ENCODE assay signal across 13 cellular contexts in genomic region chr2:217707116-217707742, GRCh38.
DNase-seq lines count a peak whose midpoint lies in the region; ATAC-seq, FAIRE-seq and TF ChIP-seq lines count a peak whose summit lies in the region.
"Had no signal": no experiment of that assay in that cellular context is flagged by ENCODE, and none has a peak within 500 bp of the region (broad histone marks: within the 10 kb centered on the region; RNA-seq: fewer than 3 reads in every experiment).

No MANE protein-coding gene starts in this region.

- peak overlapping the region; percentile 12 for H2AFZ ChIP-seq in PC-3 (ENCODE audit: low read length)
- peak overlapping the region; percentile 5 for H2AFZ ChIP-seq in osteoblast (ENCODE audit: low read length)

- CTCF ChIA-PET in PC-3 (lab: Charles Lee) = interaction anchor here (0.6 kb wide), 1 partner anchor 225 kb away, joined by 3 read pairs; no protein-coding TSS in a partner anchor

- DNase-seq in AG10803 (ENCODE audit: low read depth) (peak; percentile 62), PC-3 (peak; percentile 90), fibroblast of gingiva (ENCODE audit: low read depth) (peak; percentile 36), osteoblast (ENCODE audit: insufficient read length, low spot score, missing footprints) (no peak), GM19239 (ENCODE audit: insufficient read length, low spot score) (no peak), HAP-1 (ENCODE audit: low spot score in 2 of 2) (no peak)
- DNase-seq in activated naive CD4-positive, alpha-beta T cell treated with anti-CD3 and anti-CD28 coated beads, Interleukin-2, amount 50 U/mL, for 72 hours (ENCODE audit: low spot score in 2 of 2) = no peak
- DNase-seq: activated T-cell treated with anti-CD3 and anti-CD28 coated beads, Interleukin-2, amount 50 U/mL, for 48 hours; hippocampal formation; naive B cell; NCI-H1436 treated with DMSO at 0.1 percent for 48 hours had no signal

- peak overlapping the region; percentile 55 for H3K4me2 ChIP-seq in PC-3 (ENCODE audit: low read length)
- H3K4me2 ChIP-seq in osteoblast (ENCODE audit: insufficient read depth, low read length) = peak overlapping the region; percentile 30

- H3K27ac Mint-ChIP-seq in activated naive CD4-positive, alpha-beta T cell treated with anti-CD3 and anti-CD28 coated beads, Interleukin-2, amount 50 U/mL, for 72 hours = no peak overlapping the region
- H3K27ac Mint-ChIP-seq: naive B cell had no signal

- in situ Hi-C loops in HAP-1 (cut with MboI; ENCODE audit: low sequenced_read_pairs) = loop anchor here (25.0 kb wide), 1 partner anchor 1170 kb away; no protein-coding TSS in a partner anchor

- no peaks in the 10 kb centered on the region for H3K36me3 Mint-ChIP-seq in activated naive CD4-positive, alpha-beta T cell treated with anti-CD3 and anti-CD28 coated beads, Interleukin-2, amount 50 U/mL, for 72 hours
- H3K36me3 Mint-ChIP-seq: naive B cell had no signal

- TF ChIP-seq CTCF in AG10803 (conservative IDR thresholded peaks at IDR 0.05; ENCODE audit: low read length) (no peak), PC-3 (conservative IDR thresholded peaks at IDR 0.05; ENCODE audit: low read depth, low read length) (no peak), osteoblast (IDR thresholded peaks at IDR 0.05; ENCODE audit: extremely low read depth, low read depth, low read length) (no peak)

- H3K9me3 Mint-ChIP-seq in activated naive CD4-positive, alpha-beta T cell treated with anti-CD3 and anti-CD28 coated beads, Interleukin-2, amount 50 U/mL, for 72 hours = no peaks in the 10 kb centered on the region

- peaks cover 33% of the 10 kb centered on the region for H3K4me1 ChIP-seq in PC-3 (ENCODE audit: insufficient read depth, low read length)
- H3K4me1 ChIP-seq in osteoblast (ENCODE audit: insufficient read depth, low read length) = peaks cover 32% of the 10 kb centered on the region
- no peaks in the 10 kb centered on the region for H3K4me1 ChIP-seq in HAP-1

- H3K9ac ChIP-seq in PC-3 (ENCODE audit: low read length) = no peak overlapping the region

- no peaks in the 10 kb centered on the region for H3K9me3 ChIP-seq in PC-3 (ENCODE audit: low read length)
- H3K9me3 ChIP-seq in osteoblast (ENCODE audit: low read depth, low read length) = no peaks in the 10 kb centered on the region
- H3K9me3 ChIP-seq in HAP-1 = no peaks in the 10 kb centered on the region

- no peak for FAIRE-seq in GM19239 (lab: Jason Lieb, UNC)

- POLR2A ChIA-PET in PC-3 (lab: Charles Lee; ENCODE audit: unreplicated experiment) = no interaction called here

- peak overlapping the region; percentile 24 for H3K27ac ChIP-seq in PC-3 (ENCODE audit: low read length)
- H3K27ac ChIP-seq in osteoblast (ENCODE audit: low read depth, low read length) = peak overlapping the region; percentile 7
- H3K27ac ChIP-seq: VCaP had no signal

- BruUV-seq in PC-3 (replicated peaks; lab: Mats Ljungman, UMichigan) = no TSS peak

- intact Hi-C loops in PC-3 (cut with micrococcal nuclease) = no loop called here

- H3K27me3 ChIP-seq in PC-3 (ENCODE audit: low read length) (no peaks in the 10 kb centered on the region), osteoblast (ENCODE audit: insufficient read depth, low read length) (no peaks in the 10 kb centered on the region), HAP-1 (ENCODE audit: low read depth) (peaks cover 4% of the 10 kb centered on the region; the same call in 1 of the 2 replicates)

- no peaks in the 10 kb centered on the region for H4K20me1 ChIP-seq in PC-3 (ENCODE audit: low read length)
- no peaks in the 10 kb centered on the region for H4K20me1 ChIP-seq in osteoblast (ENCODE audit: insufficient read depth, low read length)

- no peak overlapping the region for H3K4me3 ChIP-seq in AG10803 (ENCODE audit: low read length)
- peak overlapping the region; percentile 11; the same call in 1 of the 2 replicates for H3K4me3 ChIP-seq in PC-3 (ENCODE audit: low read length)
- H3K4me3 ChIP-seq in osteoblast (ENCODE audit: insufficient read depth, low read length) = no peak overlapping the region
- no peak overlapping the region for H3K4me3 ChIP-seq in HAP-1

- no peaks in the 10 kb centered on the region for H3K9me2 ChIP-seq in PC-3 (replicated peaks; ENCODE audit: low read length)

- ATAC-seq in PC-3 = no peak
- ATAC-seq in activated naive CD4-positive, alpha-beta T cell treated with anti-CD3 and anti-CD28 coated beads, Interleukin-2, amount 50 U/mL, for 72 hours = no peak
- no peak for ATAC-seq in HG03095 (IDR thresholded peaks at IDR 0.05; ENCODE audit: unreplicated experiment)

- H3K79me2 ChIP-seq in PC-3 (ENCODE audit: low read length) = no peaks in the 10 kb centered on the region
- no peaks in the 10 kb centered on the region for H3K79me2 ChIP-seq in osteoblast (ENCODE audit: insufficient read depth, low read length)

- peaks cover 3% of the 10 kb centered on the region for H3F3A ChIP-seq in PC-3 (ENCODE audit: low read length, unreplicated experiment)

- H3K36me3 ChIP-seq in PC-3 (ENCODE audit: low read depth, low read length) (no peaks in the 10 kb centered on the region), osteoblast (ENCODE audit: insufficient read depth, low read length) (no peaks in the 10 kb centered on the region), HAP-1 (replicated peaks) (no peaks in the 10 kb centered on the region)

Comparison
In these comparisons a context has a peak if more than half of its experiments do, and no peak if none do; other contexts are left out.
1. DNase-seq: peak in AG10803 (single experiment), PC-3 (single experiment) and fibroblast of gingiva (single experiment); none in osteoblast (single experiment), GM19239 (single experiment), HAP-1 (0 of 2) and activated naive CD4-positive, alpha-beta T cell treated with anti-CD3 and anti-CD28 coated beads, Interleukin-2, amount 50 U/mL, for 72 hours (0 of 2).